ENCODE assay signal across 10 cellular contexts in the genomic region with DNA sequence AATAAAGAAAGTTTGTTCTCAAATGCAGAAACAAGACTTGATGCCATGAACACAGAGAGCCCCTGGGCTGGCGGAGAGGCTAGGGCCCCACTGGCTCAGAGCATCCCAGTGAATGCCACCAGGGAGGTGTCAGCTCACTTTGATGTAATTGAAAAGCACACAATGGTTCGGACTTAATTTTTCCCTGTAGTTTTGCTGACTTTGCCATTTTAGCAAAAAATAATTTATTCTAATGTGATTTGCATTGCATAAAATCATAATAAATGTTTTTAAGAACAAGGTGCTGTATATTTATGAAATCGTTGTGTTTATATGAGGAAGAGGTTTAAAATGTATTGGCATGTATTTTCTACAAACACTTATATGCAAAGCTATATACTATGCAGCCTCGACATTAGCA.
"Had no signal": no experiment of that assay in that cellular context is flagged by ENCODE, and none has a peak within 500 bp of the region (broad histone marks: within the 10 kb centered on the region; RNA-seq: fewer than 3 reads in every experiment).

No MANE protein-coding gene starts in this region.

- DNase-seq: GM23248, GOT3, H9, HCEC 1CT, HFFc6, Karpas-422, KBM-7 had no signal

- H3K27ac ChIP-seq: GM23248, KMS-11 had no signal

- FAIRE-seq: H54, HTR-8/SVneo had no signal

- H3K4me3 ChIP-seq: GM23248 had no signal

- H3K9ac ChIP-seq: GM23248, KMS-11 had no signal

- H2AFZ ChIP-seq: GM23248 had no signal

- H3K4me2 ChIP-seq: KMS-11 had no signal
